9 cellular contexts compared by ENCODE assay signal in the genomic region with DNA sequence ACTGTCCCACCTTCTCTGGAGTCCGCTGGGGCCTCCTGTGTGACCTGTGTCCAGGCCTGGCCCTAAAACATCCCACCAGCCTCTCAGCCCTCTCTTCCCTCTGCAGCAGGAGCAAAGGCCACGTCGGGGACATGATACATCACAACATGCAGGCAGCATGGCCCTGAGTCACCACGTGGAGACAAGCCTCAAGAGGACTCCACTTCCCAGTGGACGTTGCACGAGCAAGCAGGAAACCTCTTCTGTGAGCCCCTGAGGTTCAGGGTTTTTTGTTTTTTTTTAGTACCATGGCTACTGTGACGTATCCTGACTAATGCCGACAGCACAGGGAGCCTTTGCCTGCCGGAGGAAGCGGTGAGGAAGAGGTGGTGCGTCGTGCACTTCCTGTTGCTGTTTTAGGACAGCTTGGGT.
DNase-seq lines count a peak whose midpoint lies in the region; TF ChIP-seq lines count a peak whose summit lies in the region.
"Had no signal": no experiment of that assay in that cellular context is flagged by ENCODE, and none has a peak within 500 bp of the region (broad histone marks: within the 10 kb centered on the region; RNA-seq: fewer than 3 reads in every experiment).

No MANE protein-coding gene starts in this region.

- H3K9ac ChIP-seq in GM23248 = no peak overlapping the region

- H3K27ac ChIP-seq in GM23248 = no peak overlapping the region

- no peak overlapping the region for H2AFZ ChIP-seq in GM23248

- no peak overlapping the region for H3K4me2 ChIP-seq in GM23248 (ENCODE audit: unreplicated experiment)

- DNase-seq in GM23248 (peak; percentile 6), dermis microvascular lymphatic vessel endothelial cell (ENCODE audit: low read depth in 2 of 2) (peak; percentile 89 to 91), anterior cingulate cortex (lab: John Stamatoyannopoulos, UW) (no peak), NCI-H510A (lab: John Stamatoyannopoulos, UW) (no peak), HEK293T (ENCODE audit: extremely low spot score) (no peak), ecto neural progenitor cell (ENCODE audit: low spot score) (no peak)
- DNase-seq in activated CD4-positive, alpha-beta T cell treated with anti-CD3 and anti-CD28 coated beads for 24 hours (ENCODE audit: low read depth in 2 of 2) = peak; percentile 25 to 38
- DNase-seq in stimulated activated CD4-positive, alpha-beta T cell treated with anti-CD3 and anti-CD28 coated beads, Interleukin-2, amount 100 ng/mL, for 4 hours (ENCODE audit: low read depth) = peak; percentile 24

- H3K9me2 ChIP-seq in GM23248 (ENCODE audit: insufficient read depth) = no peaks in the 10 kb centered on the region

- no peaks in the 10 kb centered on the region for H4K20me1 ChIP-seq in GM23248 (ENCODE audit: insufficient read depth)

- H3K27me3 ChIP-seq in GM23248 (replicated peaks; ENCODE audit: insufficient read depth) = no peaks in the 10 kb centered on the region
- H3K27me3 ChIP-seq: upper lobe of left lung had no signal

- H3F3A ChIP-seq in GM23248 (ENCODE audit: insufficient read depth) = no peaks in the 10 kb centered on the region

- H3K9me3 ChIP-seq in GM23248 (ENCODE audit: low read depth) = no peaks in the 10 kb centered on the region

- 16 to 25% methylated on average over 11 to 12 of the region's 12 CpGs for WGBS in GM23248 (ENCODE audit: low coverage in 1 of 2, low lambda C conversion rate in 2 of 2, missing lambda C conversion rate in 2 of 2), 2 experiments

- no peak overlapping the region for H3K4me3 ChIP-seq in GM23248

- H3K36me3 ChIP-seq in GM23248 (ENCODE audit: low read depth) = no peaks in the 10 kb centered on the region
- H3K36me3 ChIP-seq: upper lobe of left lung had no signal

- no peaks in the 10 kb centered on the region for H3K4me1 ChIP-seq in GM23248 (ENCODE audit: insufficient read depth)

- H3K79me2 ChIP-seq in GM23248 (ENCODE audit: insufficient read depth) = no peaks in the 10 kb centered on the region

- in situ Hi-C loops in GM23248 (cut with MboI) = no loop called here

- POLR2A ChIA-PET in HEK293T (lab: Yijun Ruan, JAX) = no interaction called here

- CTCF ChIA-PET in HEK293T (lab: Yijun Ruan, JAX) = no interaction called here

TF ChIP-seq in HEK293T, 16 proteins besides CTCF, POLR2A, EP300 and RAD21:
- TF ChIP-seq, protein P1, sequence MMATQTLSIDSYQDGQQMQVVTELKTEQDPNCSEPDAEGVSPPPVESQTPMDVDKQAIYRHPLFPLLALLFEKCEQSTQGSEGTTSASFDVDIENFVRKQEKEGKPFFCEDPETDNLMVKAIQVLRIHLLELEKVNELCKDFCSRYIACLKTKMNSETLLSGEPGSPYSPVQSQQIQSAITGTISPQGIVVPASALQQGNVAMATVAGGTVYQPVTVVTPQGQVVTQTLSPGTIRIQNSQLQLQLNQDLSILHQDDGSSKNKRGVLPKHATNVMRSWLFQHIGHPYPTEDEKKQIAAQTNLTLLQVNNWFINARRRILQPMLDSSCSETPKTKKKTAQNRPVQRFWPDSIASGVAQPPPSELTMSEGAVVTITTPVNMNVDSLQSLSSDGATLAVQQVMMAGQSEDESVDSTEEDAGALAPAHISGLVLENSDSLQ (IDR thresholded peaks at IDR 0.05) = no peak
- TF ChIP-seq L3MBTL2 (conservative IDR thresholded peaks at IDR 0.05) = no peak
- no peak for TF ChIP-seq SP1 (IDR thresholded peaks at IDR 0.05)
- TF ChIP-seq CTBP1 (IDR thresholded peaks at IDR 0.05; ENCODE audit: borderline replicate concordance) = no peak
- no peak for TF ChIP-seq TARDBP (IDR thresholded peaks at IDR 0.05)
- TF ChIP-seq HDGF (IDR thresholded peaks at IDR 0.05; ENCODE audit: borderline replicate concordance) = no peak
- no peak for TF ChIP-seq FOXK2 (IDR thresholded peaks at IDR 0.05)
- TF ChIP-seq NFRKB (IDR thresholded peaks at IDR 0.05) = no peak
- TF ChIP-seq SUZ12 (IDR thresholded peaks at IDR 0.05) = no peak
- no peak for TF ChIP-seq ZNF384 (IDR thresholded peaks at IDR 0.05)
- no peak for TF ChIP-seq FOXA1 (IDR thresholded peaks at IDR 0.05)
- no peak for TF ChIP-seq FOXM1 (IDR thresholded peaks at IDR 0.05; ENCODE audit: borderline replicate concordance)
- TF ChIP-seq ELF4 (IDR thresholded peaks at IDR 0.05) = no peak
- TF ChIP-seq LEF1 (IDR thresholded peaks at IDR 0.05; ENCODE audit: borderline replicate concordance) = no peak
- no peak for TF ChIP-seq ARNT (IDR thresholded peaks at IDR 0.05)
- no peak for TF ChIP-seq BHLHE40 (IDR thresholded peaks at IDR 0.05; ENCODE audit: borderline replicate concordance)

Comparison
In these comparisons a context has a peak if more than half of its experiments do, and no peak if none do; other contexts are left out.
1. DNase-seq: peak in GM23248 (single experiment), activated CD4-positive, alpha-beta T cell treated with anti-CD3 and anti-CD28 coated beads for 24 hours (2 of 2), dermis microvascular lymphatic vessel endothelial cell (2 of 2) and stimulated activated CD4-positive, alpha-beta T cell treated with anti-CD3 and anti-CD28 coated beads, Interleukin-2, amount 100 ng/mL, for 4 hours (single experiment); none in anterior cingulate cortex (0 of 58), NCI-H510A (single experiment), HEK293T (single experiment) and ecto neural progenitor cell (single experiment).